Comparison of ENCODE assay signal across 8 cellular contexts in the genomic region with DNA sequence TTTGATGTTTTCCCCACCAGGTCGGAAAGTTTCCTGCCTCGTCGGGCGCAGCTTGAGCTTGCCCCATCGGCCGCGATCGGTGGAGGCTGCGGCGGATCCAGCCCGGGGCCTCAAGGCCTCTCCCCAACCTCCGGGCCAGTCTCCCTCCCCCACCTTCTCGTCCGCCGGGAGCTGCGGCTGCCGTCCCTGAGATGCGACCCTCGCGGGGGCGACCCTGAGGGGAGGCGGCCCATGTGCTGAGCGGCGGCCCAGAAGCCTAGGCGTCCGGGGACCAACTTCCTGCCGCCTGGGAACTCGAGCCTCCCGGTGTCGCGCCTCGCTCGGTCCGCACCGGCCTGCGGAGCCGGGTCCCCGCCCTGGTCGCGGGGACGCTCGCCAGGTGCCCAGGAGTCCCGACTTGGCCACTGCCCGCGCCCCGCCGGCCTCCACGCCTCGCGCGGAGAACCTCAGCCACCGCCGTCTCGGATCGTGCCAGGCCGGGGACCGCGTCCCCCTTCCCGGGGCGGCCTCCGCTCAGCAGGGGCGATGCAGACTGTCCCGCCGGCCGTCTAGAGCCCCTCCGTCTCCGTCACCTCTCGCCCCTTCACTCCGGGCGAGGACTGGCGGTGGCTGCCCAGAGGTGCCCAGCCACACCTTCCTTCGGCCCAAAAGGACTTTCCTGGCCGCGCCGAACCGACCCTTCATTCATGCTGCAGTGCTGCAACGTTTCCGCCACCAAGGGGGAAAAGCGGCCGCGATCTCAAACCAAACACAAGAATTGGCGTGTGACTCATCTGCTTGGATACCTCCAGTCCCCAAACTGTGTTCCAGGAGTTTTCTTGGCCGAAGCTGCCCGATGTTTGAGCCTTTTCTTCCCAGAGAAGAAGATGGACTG. TPM values are rescaled to one million over a fixed set of nuclear protein-coding genes. Genes with fewer than 3 reads are reported as not detected.
A peak's percentile ranks its signal among the peaks of the same experiment; 100 is the strongest.
DNase-seq lines count a peak whose midpoint lies in the region; ATAC-seq and TF ChIP-seq lines count a peak whose summit lies in the region.

No MANE protein-coding gene starts in this region.

- peak overlapping the region; percentile 69 for H2BK5ac ChIP-seq in mesenchymal stem cell (ENCODE audit: low read depth, low read length, poor library complexity, severe bottlenecking)

- no peak for TF ChIP-seq CTCF in DOHH2 (IDR thresholded peaks at IDR 0.05; ENCODE audit: low read depth, low read length, poor library complexity, severe bottlenecking)

- peaks cover 46% of the 10 kb centered on the region for H3K4me1 Mint-ChIP-seq in activated CD8-positive, alpha-beta T cell treated with anti-CD3 and anti-CD28 coated beads, Interleukin-2, amount 10 ng/mL, durations not matched to agents 7 days and 5 days (ENCODE audit: low read depth)
- peaks cover 26 to 33% of the 10 kb centered on the region in 2 donors for H3K4me1 Mint-ChIP-seq in effector memory CD8-positive, alpha-beta T cell (ENCODE audit: low read depth in 2 of 2)

- no peaks in the 10 kb centered on the region for H3K27me3 ChIP-seq in DOHH2 (ENCODE audit: control insufficient read depth, low read length)
- no peaks in the 10 kb centered on the region for H3K27me3 ChIP-seq in mesenchymal stem cell (ENCODE audit: control insufficient read depth in 1 of 2, insufficient read depth in 1 of 2, low read length in 2 of 2)

- H3K9ac ChIP-seq in mesenchymal stem cell (ENCODE audit: low read length), result peak overlapping the region; percentile 95

- H3K23ac ChIP-seq in mesenchymal stem cell (ENCODE audit: low read length in 2 of 2), result peak overlapping the region; percentile 48 to 87

- peak overlapping the region; percentile 90 to 99 for H3K14ac ChIP-seq in mesenchymal stem cell (ENCODE audit: low read length in 2 of 2)

- H3K9me3 ChIP-seq in DOHH2 (ENCODE audit: control insufficient read depth, insufficient read depth, low read length), result no peaks in the 10 kb centered on the region
- no peaks in the 10 kb centered on the region for H3K9me3 ChIP-seq in mesenchymal stem cell (ENCODE audit: control insufficient read depth, low read length)

- H3K4me2 ChIP-seq in DOHH2 (ENCODE audit: low read length) (peak overlapping the region; percentile 99), mesenchymal stem cell (ENCODE audit: low read length, poor library complexity, severe bottlenecking) (peak overlapping the region; percentile 92)

- H3F3A ChIP-seq in DOHH2 (ENCODE audit: control insufficient read depth, insufficient read depth), result 0 out of 2 replicates have a peak, but pooled peaks cover 2% of the 10 kb centered on the region

- peak overlapping the region; percentile 98 for H4K91ac ChIP-seq in mesenchymal stem cell (ENCODE audit: low read length)

- H3K27ac ChIP-seq in DOHH2 (ENCODE audit: low read depth, low read length) (peak overlapping the region; percentile 60), mesenchymal stem cell (ENCODE audit: low read length, poor library complexity, severe bottlenecking) (peak overlapping the region; percentile 88)

- H3K9me2 ChIP-seq in DOHH2 (replicated peaks; ENCODE audit: control insufficient read depth, low read length), result no peaks in the 10 kb centered on the region

- H3K36me3 Mint-ChIP-seq in activated CD8-positive, alpha-beta T cell treated with anti-CD3 and anti-CD28 coated beads, Interleukin-2, amount 10 ng/mL, durations not matched to agents 7 days and 5 days (ENCODE audit: low read depth), result peaks cover 37% of the 10 kb centered on the region
- peaks cover 32% of the 10 kb centered on the region for H3K36me3 Mint-ChIP-seq in effector memory CD8-positive, alpha-beta T cell (ENCODE audit: insufficient read depth)

- no peaks in the 10 kb centered on the region for H3K9me3 Mint-ChIP-seq in activated CD8-positive, alpha-beta T cell treated with anti-CD3 and anti-CD28 coated beads, Interleukin-2, amount 10 ng/mL, durations not matched to agents 7 days and 5 days (ENCODE audit: insufficient read depth)
- H3K9me3 Mint-ChIP-seq in effector memory CD8-positive, alpha-beta T cell, result no peaks in the 10 kb centered on the region

- under 1% methylated on average over 82 of the region's 84 CpGs for WGBS in mesenchymal stem cell

- peaks cover 21% of the 10 kb centered on the region for H4K20me1 ChIP-seq in DOHH2 (ENCODE audit: control insufficient read depth, insufficient read depth, low read depth, low read length)

- H3K4me3 ChIP-seq in DOHH2 (ENCODE audit: low read length) (peak overlapping the region; percentile 88), mesenchymal stem cell (ENCODE audit: insufficient read depth in 1 of 2, low read depth in 1 of 2, low read length in 2 of 2) (peak overlapping the region; percentile 91 to 100)

- peak overlapping the region; percentile 56 to 86 for H3K4ac ChIP-seq in mesenchymal stem cell (ENCODE audit: low read depth in 1 of 2, low read length in 2 of 2)

- peak overlapping the region; percentile 93 for H2BK120ac ChIP-seq in mesenchymal stem cell (ENCODE audit: low read depth, low read length)

- H2BK15ac ChIP-seq in mesenchymal stem cell (ENCODE audit: low read depth, poor library complexity, severe bottlenecking), result peak overlapping the region; percentile 89

- peak overlapping the region; percentile 97 to 98 for H3K18ac ChIP-seq in mesenchymal stem cell (ENCODE audit: low read depth in 1 of 2, low read length in 2 of 2)

- CTCF ChIA-PET in activated CD8-positive, alpha-beta T cell treated with anti-CD3 and anti-CD28 coated beads, Interleukin-2, amount 10 ng/mL, durations not matched to agents 7 days and 5 days (lab: Charles Lee), result interaction anchor here (0.8 to 1.2 kb wide), 3 partner anchors 8 to 201 kb away, joined by 3 to 4 read pairs (median 3); a partner anchor contains a TSS

- H3K27me3 Mint-ChIP-seq in activated CD8-positive, alpha-beta T cell treated with anti-CD3 and anti-CD28 coated beads, Interleukin-2, amount 10 ng/mL, durations not matched to agents 7 days and 5 days (ENCODE audit: low read depth), result peaks cover 4% of the 10 kb centered on the region
- no peaks in the 10 kb centered on the region for H3K27me3 Mint-ChIP-seq in effector memory CD8-positive, alpha-beta T cell

- H3K4me3 Mint-ChIP-seq in activated CD8-positive, alpha-beta T cell treated with anti-CD3 and anti-CD28 coated beads, Interleukin-2, amount 10 ng/mL, durations not matched to agents 7 days and 5 days, result peak overlapping the region; percentile 97
- H3K4me3 Mint-ChIP-seq in effector memory CD8-positive, alpha-beta T cell, result peak overlapping the region; percentile 94 to 96

- H2AK5ac ChIP-seq in mesenchymal stem cell (ENCODE audit: low read length, severe bottlenecking), result no peak overlapping the region

- H3K36me3 ChIP-seq in DOHH2 (ENCODE audit: control insufficient read depth, low read length), result peaks cover 44% of the 10 kb centered on the region
- H3K36me3 ChIP-seq in mesenchymal stem cell (ENCODE audit: control insufficient read depth in 1 of 2, insufficient read depth in 2 of 2, low read depth in 1 of 2, low read length in 2 of 2), result peaks cover 8 to 19% of the 10 kb centered on the region in 2 experiments

- DNase-seq in Kasumi-1 (lab: John Stamatoyannopoulos, UW), result peak; percentile 39 to 64
- DNase-seq in activated CD8-positive, alpha-beta T cell treated with anti-CD3 and anti-CD28 coated beads, Interleukin-2, amount 10 ng/mL, durations not matched to agents 7 days and 5 days, result peak; percentile 53
- no peak for DNase-seq in effector memory CD8-positive, alpha-beta T cell
- DNase-seq in mesenchymal stem cell, result peak; percentile 71
- DNase-seq in stimulated activated CD8-positive, alpha-beta memory T cell treated with anti-CD3 and anti-CD28 coated beads, Interleukin-4, amount 100 ng/mL, for 48 hours, result peak; percentile 60
- no peak for DNase-seq in HuH-7 (ENCODE audit: low spot score)

- peak overlapping the region; percentile 78 for H2AFZ ChIP-seq in mesenchymal stem cell (ENCODE audit: low read depth, low read length)

- peaks cover 57% of the 10 kb centered on the region for H3K79me2 ChIP-seq in DOHH2 (ENCODE audit: control insufficient read depth, low read length)

- H3K27ac Mint-ChIP-seq in activated CD8-positive, alpha-beta T cell treated with anti-CD3 and anti-CD28 coated beads, Interleukin-2, amount 10 ng/mL, durations not matched to agents 7 days and 5 days, result peak overlapping the region; percentile 94
- H3K27ac Mint-ChIP-seq in effector memory CD8-positive, alpha-beta T cell, result peak overlapping the region; percentile 93 to 95

- POLR2A ChIA-PET in activated CD8-positive, alpha-beta T cell treated with anti-CD3 and anti-CD28 coated beads, Interleukin-2, amount 10 ng/mL, durations not matched to agents 7 days and 5 days (lab: Charles Lee), result interaction anchor here (0.9 to 1.8 kb wide), 6 partner anchors 47 to 200 kb away, joined by 3 to 17 read pairs (median 8); a partner anchor contains a TSS

- peak; percentile 28 for ATAC-seq in GM21723 (IDR thresholded peaks at IDR 0.05; ENCODE audit: unreplicated experiment)
- peak; percentile 50 for ATAC-seq in activated CD8-positive, alpha-beta T cell treated with anti-CD3 and anti-CD28 coated beads, Interleukin-2, amount 10 ng/mL, durations not matched to agents 7 days and 5 days
- peak; percentile 21 for ATAC-seq in effector memory CD8-positive, alpha-beta T cell (replicated peaks)

- no peak overlapping the region for H2BK12ac ChIP-seq in mesenchymal stem cell (ENCODE audit: low read length in 2 of 2)

- peak overlapping the region; percentile 99 for H4K8ac ChIP-seq in mesenchymal stem cell (ENCODE audit: low read length)

- peaks cover 2% of the 10 kb centered on the region for H3K79me1 ChIP-seq in mesenchymal stem cell (replicated peaks; ENCODE audit: low read length, poor library complexity, severe bottlenecking)

- H3K4me1 ChIP-seq in DOHH2 (ENCODE audit: control insufficient read depth, low read length) (peaks cover 34% of the 10 kb centered on the region), mesenchymal stem cell (ENCODE audit: control insufficient read depth, insufficient read depth, low read depth, low read length) (peaks cover 7% of the 10 kb centered on the region)

RNA-seq across cellular contexts. Expression of a gene that starts 0.7 kb away (rescaled TPM):
- 10 to 100 TPM; 63.0 to 65.1 TPM for total RNA-seq in activated CD8-positive, alpha-beta T cell treated with anti-CD3 and anti-CD28 coated beads, Interleukin-2, amount 10 ng/mL, durations not matched to agents 7 days and 5 days
- polyA plus RNA-seq in mesenchymal stem cell (2013, experiment 1 of 2), result 29.6 TPM
- 29.2 TPM for polyA plus RNA-seq in mesenchymal stem cell (2013, experiment 2 of 2)

Comparison
In these comparisons a context has a peak if more than half of its experiments do, and no peak if none do; other contexts are left out.
1. DNase-seq: peak in Kasumi-1 (2 of 2), activated CD8-positive, alpha-beta T cell treated with anti-CD3 and anti-CD28 coated beads, Interleukin-2, amount 10 ng/mL, durations not matched to agents 7 days and 5 days (single experiment), mesenchymal stem cell (single experiment) and stimulated activated CD8-positive, alpha-beta memory T cell treated with anti-CD3 and anti-CD28 coated beads, Interleukin-4, amount 100 ng/mL, for 48 hours (single experiment); none in effector memory CD8-positive, alpha-beta T cell (0 of 3) and HuH-7 (single experiment).
2. Peak in every context shown above with its lines, with median percentiles within 50 percentile points of each other: ATAC-seq.